ENCODE assay signal across 14 cellular contexts in the genomic region with DNA sequence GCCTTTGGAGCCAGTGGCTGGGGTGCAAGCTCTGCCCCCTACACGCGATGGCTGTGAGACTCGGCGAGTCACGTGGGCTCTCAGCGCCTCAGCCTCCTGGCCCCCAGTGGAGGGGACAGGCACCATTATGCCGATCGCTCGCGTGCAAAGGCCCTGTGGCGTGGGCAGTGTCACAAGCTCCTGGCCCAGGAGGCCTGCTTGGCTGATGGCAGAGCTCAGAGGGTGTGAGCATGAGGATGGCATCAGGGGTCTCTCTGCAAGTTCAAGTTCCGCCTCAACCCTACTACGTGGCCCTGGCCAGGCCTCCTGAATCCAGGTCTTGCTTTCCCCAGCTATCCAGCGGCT.
DNase-seq lines count a peak whose midpoint lies in the region; ATAC-seq and TF ChIP-seq lines count a peak whose summit lies in the region.
"Had no signal": no experiment of that assay in that cellular context is flagged by ENCODE, and none has a peak within 500 bp of the region (broad histone marks: within the 10 kb centered on the region; RNA-seq: fewer than 3 reads in every experiment).

No MANE protein-coding gene starts in this region.

- peak overlapping the region; percentile 3 for H3K4me3 Mint-ChIP-seq in CD4-positive, alpha-beta T cell

- H2BK15ac ChIP-seq in mesendoderm (replicated peaks; ENCODE audit: low read depth), result no peak overlapping the region

- H3K23ac ChIP-seq in mesendoderm (ENCODE audit: low read length), result no peak overlapping the region

- peaks cover 5% of the 10 kb centered on the region for H3K4me1 Mint-ChIP-seq in CD4-positive, alpha-beta T cell (ENCODE audit: low read depth)
- H3K4me1 Mint-ChIP-seq: IgD-negative memory B cell had no signal

- no peaks in the 10 kb centered on the region for H3K27me3 ChIP-seq in CD4-positive, alpha-beta T cell (ENCODE audit: control insufficient read depth, insufficient read depth, low read length)
- H3K27me3 ChIP-seq in RWPE2 (ENCODE audit: insufficient read depth, poor library complexity, severe bottlenecking), result peaks cover 4% of the 10 kb centered on the region
- H3K27me3 ChIP-seq in mesendoderm (ENCODE audit: insufficient read depth, low read length, poor library complexity), result no peaks in the 10 kb centered on the region

- no peak overlapping the region for H3K18ac ChIP-seq in mesendoderm (ENCODE audit: low read length)

- H3K4me1 ChIP-seq in RWPE2 (ENCODE audit: insufficient read depth, poor library complexity, severe bottlenecking) (no peaks in the 10 kb centered on the region), mesendoderm (ENCODE audit: control insufficient read depth, low read depth, low read length) (no peaks in the 10 kb centered on the region)

- WGBS in mesendoderm (ENCODE audit: extremely low coverage, insufficient coverage, low lambda C conversion rate), result no CpG with 5 or more reads among the region's 14 CpGs

- no peak overlapping the region for H3K9ac ChIP-seq in mesendoderm (ENCODE audit: low read length)
- H3K9ac ChIP-seq: SK-N-SH had no signal

- H2BK5ac ChIP-seq in mesendoderm (ENCODE audit: low read length), result no peak overlapping the region

- H3K56ac ChIP-seq in mesendoderm (ENCODE audit: low read length), result no peak overlapping the region

- H3K9me3 Mint-ChIP-seq in CD4-positive, alpha-beta T cell, result no peaks in the 10 kb centered on the region
- H3K9me3 Mint-ChIP-seq: CD4-positive, CD25-positive, alpha-beta regulatory T cell had no signal

- H3K9me3 ChIP-seq in CD4-positive, alpha-beta T cell (ENCODE audit: control insufficient read depth, low read length), result no peaks in the 10 kb centered on the region
- no peaks in the 10 kb centered on the region for H3K9me3 ChIP-seq in RWPE2 (ENCODE audit: severe bottlenecking)
- H3K9me3 ChIP-seq: SK-N-SH had no signal

- H3K79me1 ChIP-seq in mesendoderm (ENCODE audit: low read length), result no peaks in the 10 kb centered on the region

- no peak for ATAC-seq in CD4-positive, alpha-beta T cell (ENCODE audit: poor library complexity)
- no peak for ATAC-seq in RWPE2 (ENCODE audit: low read depth)
- no peak for ATAC-seq in left cardiac atrium
- no peak for ATAC-seq in GM18511 (IDR thresholded peaks at IDR 0.05; ENCODE audit: unreplicated experiment)
- no peak for ATAC-seq in GM19351 (IDR thresholded peaks at IDR 0.05; ENCODE audit: unreplicated experiment)

- TF ChIP-seq CTCF in CD4-positive, alpha-beta T cell (IDR thresholded peaks at IDR 0.05), result no peak
- TF ChIP-seq CTCF in RWPE2 (IDR thresholded peaks at IDR 0.05; ENCODE audit: poor library complexity, severe bottlenecking), result no peak

- H3K36me3 Mint-ChIP-seq in CD4-positive, alpha-beta T cell (ENCODE audit: low read depth), result no peaks in the 10 kb centered on the region

- CTCF ChIA-PET in CD4-positive, alpha-beta T cell (lab: Charles Lee), result no interaction called here

- H2AK5ac ChIP-seq in mesendoderm (ENCODE audit: low read length), result no peak overlapping the region

- intact Hi-C loops in CD4-positive, alpha-beta T cell (cut with DNase I, micrococcal nuclease), result no loop called here
- intact Hi-C loops in left cardiac atrium (cut with DNase I), result no loop called here
- intact Hi-C loops in posterior vena cava (cut with DNase I), result no loop called here

- no peaks in the 10 kb centered on the region for H3K79me2 ChIP-seq in mesendoderm (ENCODE audit: control insufficient read depth, insufficient read depth, low read length)

- no peak overlapping the region for H3K27ac ChIP-seq in CD4-positive, alpha-beta T cell (ENCODE audit: low read depth, low read length)
- H3K27ac ChIP-seq in RWPE2 (ENCODE audit: poor library complexity, severe bottlenecking) (no peak overlapping the region), mesendoderm (ENCODE audit: low read depth, low read length) (no peak overlapping the region)
- H3K27ac ChIP-seq: brain microvascular endothelial cell had no signal

- no peak overlapping the region for H3K27ac Mint-ChIP-seq in CD4-positive, alpha-beta T cell
- H3K27ac Mint-ChIP-seq: CD4-positive, CD25-positive, alpha-beta regulatory T cell; IgD-negative memory B cell had no signal

- H3K4ac ChIP-seq in mesendoderm (ENCODE audit: low read depth, low read length), result no peak overlapping the region

- no peak overlapping the region for H4K5ac ChIP-seq in mesendoderm (ENCODE audit: low read length)

- H3K4me3 ChIP-seq in RWPE2 (ENCODE audit: severe bottlenecking) (no peak overlapping the region), mesendoderm (ENCODE audit: low read length) (no peak overlapping the region)

- no peak overlapping the region for H3K4me2 ChIP-seq in mesendoderm (ENCODE audit: low read length)
- H3K4me2 ChIP-seq: SK-N-SH had no signal

- no peak overlapping the region for H2BK120ac ChIP-seq in mesendoderm (ENCODE audit: low read depth, low read length)

- H4K8ac ChIP-seq in mesendoderm (ENCODE audit: low read depth, low read length), result no peak overlapping the region

- peak in 1 of 10 experiments; percentile 31 for DNase-seq in CD4-positive, alpha-beta T cell
- DNase-seq in RWPE2 (ENCODE audit: low spot score) (peak; percentile 31), left cardiac atrium (peak; percentile 11), posterior vena cava (ENCODE audit: low spot score) (peak; percentile 66), AG20443 (ENCODE audit: low spot score) (no peak), mesendoderm (no peak)
- DNase-seq: brain microvascular endothelial cell; effector memory CD4-positive, alpha-beta T cell; NCI-H1048; SK-N-SH had no signal

- H3K27me3 Mint-ChIP-seq in CD4-positive, alpha-beta T cell, result no peaks in the 10 kb centered on the region
- H3K27me3 Mint-ChIP-seq: CD4-positive, CD25-positive, alpha-beta regulatory T cell had no signal

- H3K36me3 ChIP-seq in RWPE2 (ENCODE audit: low read depth) (no peaks in the 10 kb centered on the region), mesendoderm (ENCODE audit: control insufficient read depth, insufficient read depth, low read length) (no peaks in the 10 kb centered on the region)
- H3K36me3 ChIP-seq: brain microvascular endothelial cell had no signal

- POLR2A ChIA-PET in CD4-positive, alpha-beta T cell (lab: Charles Lee), result no interaction called here

Comparison
In these comparisons a context has a peak if more than half of its experiments do, and no peak if none do; other contexts are left out.
1. DNase-seq: peak in RWPE2 (single experiment), left cardiac atrium (single experiment) and posterior vena cava (single experiment); none in AG20443 (single experiment) and mesendoderm (single experiment).